Comparison of ENCODE assay signal across 31 cellular contexts in the genomic region with DNA sequence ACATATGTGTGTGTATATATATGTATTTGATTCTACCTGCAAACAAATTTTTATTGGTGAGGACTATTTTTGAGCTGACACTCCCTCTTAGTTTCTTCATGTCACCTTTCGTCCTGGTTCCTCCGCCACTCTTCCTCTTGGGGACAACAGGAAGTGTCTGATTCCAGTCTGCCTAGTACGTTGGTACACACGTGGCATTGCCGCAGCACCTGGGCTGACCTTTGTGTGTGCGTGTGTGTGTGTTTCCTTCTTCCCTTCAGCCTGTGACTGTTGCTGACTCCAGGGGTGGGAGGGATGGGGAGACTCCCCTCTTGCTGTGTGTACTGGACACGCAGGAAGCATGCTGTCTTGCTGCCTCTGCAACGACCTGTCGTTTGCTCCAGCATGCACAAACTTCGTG. TPM values are rescaled to one million over a fixed set of nuclear protein-coding genes. Genes with fewer than 3 reads are reported as not detected.
A peak's percentile ranks its signal among the peaks of the same experiment; 100 is the strongest.
DNase-seq lines count a peak whose midpoint lies in the region; FAIRE-seq and TF ChIP-seq lines count a peak whose summit lies in the region.
"Had no signal": no experiment of that assay in that cellular context is flagged by ENCODE, and none has a peak within 500 bp of the region (broad histone marks: within the 10 kb centered on the region; RNA-seq: fewer than 3 reads in every experiment).

No MANE protein-coding gene starts in this region.

- TF ChIP-seq RAD21 in H1 (IDR thresholded peaks at IDR 0.05 in 1 of 2, conservative IDR thresholded peaks at IDR 0.05 in 1 of 2; ENCODE audit: low read depth in 2 of 2, low read length in 2 of 2), result no peak

- H2BK12ac ChIP-seq in H1 (ENCODE audit: low read depth, low read length), result no peak overlapping the region

- no peak overlapping the region for H3K4me2 ChIP-seq in H1 (ENCODE audit: insufficient read depth in 1 of 2, low read depth in 2 of 2, low read length in 2 of 2)
- H3K4me2 ChIP-seq: A549 had no signal

- H4K20me1 ChIP-seq in H1 (replicated peaks in 1 of 2; ENCODE audit: control insufficient read depth in 1 of 2, insufficient read depth in 2 of 2, low read length in 2 of 2), result no peaks in the 10 kb centered on the region

- H3K4me1 Mint-ChIP-seq in activated naive CD4-positive, alpha-beta T cell treated with anti-CD3 and anti-CD28 coated beads for 36 hours (ENCODE audit: low read depth), result peaks cover 36% of the 10 kb centered on the region

- intact Hi-C loops in activated naive CD4-positive, alpha-beta T cell treated with anti-CD3 and anti-CD28 coated beads for 36 hours (cut with micrococcal nuclease), result no loop called here
- intact Hi-C loops in spleen (cut with DNase I; ENCODE audit: low total_unique reads), result no loop called here

- H2BK15ac ChIP-seq in H1 (ENCODE audit: low read length), result no peak overlapping the region

- no peak overlapping the region for H4K8ac ChIP-seq in H1 (ENCODE audit: extremely low read depth, insufficient read depth, low read length)

- no peaks in the 10 kb centered on the region for H3K79me1 ChIP-seq in H1 (ENCODE audit: low read depth, low read length)

- H3K23me2 ChIP-seq in H1 (ENCODE audit: low read depth, low read length), result no peaks in the 10 kb centered on the region

- DNase-seq in activated naive CD4-positive, alpha-beta T cell treated with anti-CD3 and anti-CD28 coated beads for 36 hours, result peak; percentile 12
- no peak for DNase-seq in activated naive CD4-positive, alpha-beta T cell (lab: John Stamatoyannopoulos, UW)
- peak; percentile 32 for DNase-seq in NCI-H510A treated with DMSO at 0.1 percent for 48 hours (lab: John Stamatoyannopoulos, UW)
- no peak for DNase-seq in H1 (ENCODE audit: low read depth in 1 of 2, low spot score in 2 of 2)
- DNase-seq in spleen, result peak; percentile 46
- no peak for DNase-seq in activated CD4-positive, CD25-positive, alpha-beta regulatory T cell treated with anti-CD3 and anti-CD28 coated beads, Interleukin-2, amount 50 U/mL, for 72 hours
- no peak for DNase-seq in H54 (ENCODE audit: insufficient read length, low spot score)
- no peak for DNase-seq in inferior parietal cortex (ENCODE audit: extremely low spot score)
- DNase-seq: activated CD8-positive, alpha-beta memory T cell treated with anti-CD3 and anti-CD28 coated beads, Interleukin-2, amount 10 ng/mL, durations not matched to agents 7 days and 5 days; activated naive CD8-positive, alpha-beta T cell treated with anti-CD3 and anti-CD28 coated beads, Interleukin-2, amount 10 ng/mL, durations not matched to agents 7 days and 5 days; heart left ventricle; naive B cell; NCI-H1092; NCI-H1930; NCI-H446; SJCRH30; small intestine; substantia nigra; T-helper 1 cell; upper lobe of left lung had no signal

- no peaks in the 10 kb centered on the region for H3K9me3 ChIP-seq in H1 (ENCODE audit: insufficient read depth in 2 of 2, low read depth in 1 of 2, low read length in 1 of 2)
- no peaks in the 10 kb centered on the region for H3K9me3 ChIP-seq in spleen
- H3K9me3 ChIP-seq: A549, heart left ventricle, SJCRH30, upper lobe of left lung had no signal

- H3K23ac ChIP-seq in H1 (ENCODE audit: insufficient read length), result no peak overlapping the region

- no peaks in the 10 kb centered on the region for H3K36me3 ChIP-seq in H1 (ENCODE audit: control insufficient read depth in 2 of 4, insufficient read depth in 4 of 4, low read length in 3 of 4)
- H3K36me3 ChIP-seq in spleen, result peaks cover 0 to 32% (median 0%) of the 10 kb centered on the region in 6 donors
- H3K36me3 ChIP-seq: SJCRH30, upper lobe of left lung had no signal

- H3K9ac ChIP-seq in H1 (replicated peaks in 1 of 4; ENCODE audit: extremely low read depth in 1 of 4, low read depth in 3 of 4, low read length in 3 of 4), result no peak overlapping the region

- H2BK120ac ChIP-seq in H1 (replicated peaks; ENCODE audit: low read depth, low read length), result no peak overlapping the region

- H3K4ac ChIP-seq in H1 (replicated peaks; ENCODE audit: insufficient read length, low read depth, low read length), result no peak overlapping the region

- no peaks in the 10 kb centered on the region for H3K79me2 ChIP-seq in H1 (ENCODE audit: control insufficient read depth in 1 of 2, insufficient read depth in 2 of 2, low read length in 2 of 2)

- no peak overlapping the region for H3K56ac ChIP-seq in H1 (replicated peaks; ENCODE audit: insufficient read length, low read depth, low read length)

- H4K91ac ChIP-seq in H1 (replicated peaks; ENCODE audit: insufficient read length, low read length), result peak overlapping the region; percentile 75

- H2BK20ac ChIP-seq in H1 (ENCODE audit: low read length), result 0 out of 2 replicates have a peak overlapping the region, but pooled peaks have one; percentile 13

- no peak overlapping the region for H3K4me3 ChIP-seq in H1 (ENCODE audit: extremely low read depth in 1 of 4, insufficient read depth in 2 of 4, low read depth in 3 of 4, low read length in 4 of 4)
- H3K4me3 ChIP-seq in spleen, result no peak overlapping the region
- H3K4me3 ChIP-seq: A549, GM12878, heart left ventricle, SJCRH30, upper lobe of left lung had no signal

- H2AFZ ChIP-seq in H1 (ENCODE audit: low read length), result no peak overlapping the region

- POLR2A ChIA-PET in H1 (lab: Charles Lee; ENCODE audit: partially characterized antibody), result no interaction called here

- no peak for TF ChIP-seq CTCF in H1 (IDR thresholded peaks at IDR 0.05; ENCODE audit: control extremely low read depth in 1 of 3, insufficient read depth in 1 of 3, low read depth in 1 of 3, low read length in 3 of 3)
- no peak for TF ChIP-seq CTCF in spleen (IDR thresholded peaks at IDR 0.05 in 8 of 11, conservative IDR thresholded peaks at IDR 0.05 in 3 of 11)

- peaks cover 21% of the 10 kb centered on the region for H3K36me3 Mint-ChIP-seq in activated naive CD4-positive, alpha-beta T cell treated with anti-CD3 and anti-CD28 coated beads for 36 hours (ENCODE audit: low read depth)

- no peak overlapping the region for H3K14ac ChIP-seq in H1 (ENCODE audit: insufficient read length)

- no peak overlapping the region for H3K18ac ChIP-seq in H1 (ENCODE audit: extremely low read depth, low read length)

- TF ChIP-seq POLR2A in H1 (IDR thresholded peaks at IDR 0.05; ENCODE audit: control extremely low read depth in 1 of 2, low read depth in 2 of 2, low read length in 2 of 2) (no peak), spleen (IDR thresholded peaks at IDR 0.05) (no peak), H54 (IDR thresholded peaks at IDR 0.05; ENCODE audit: low read depth, low read length) (no peak)

- H3K4me1 ChIP-seq in H1 (replicated peaks in 1 of 4; ENCODE audit: control insufficient read depth in 3 of 4, insufficient read depth in 4 of 4, low read length in 3 of 4) (peaks cover 12 to 17% (median 13%) of the 10 kb centered on the region in 4 experiments), spleen (peaks cover 0 to 13% (median 2%) of the 10 kb centered on the region in 6 donors)
- H3K4me1 ChIP-seq: A549, heart left ventricle, SJCRH30, upper lobe of left lung had no signal

- no peak overlapping the region for H3K27ac Mint-ChIP-seq in activated naive CD4-positive, alpha-beta T cell treated with anti-CD3 and anti-CD28 coated beads for 36 hours
- H3K27ac Mint-ChIP-seq: activated CD8-positive, alpha-beta memory T cell treated with anti-CD3 and anti-CD28 coated beads, Interleukin-2, amount 10 ng/mL, durations not matched to agents 7 days and 5 days; activated naive CD8-positive, alpha-beta T cell treated with anti-CD3 and anti-CD28 coated beads, Interleukin-2, amount 10 ng/mL, durations not matched to agents 7 days and 5 days; activated T-helper 1 cell treated with anti-CD3 and anti-CD28 coated beads, Interleukin-12 subunit alpha, Interleukin-12 subunit beta, Interleukin-2, Interleukin-4 antibody, amounts not matched to agents 30 ng/mL and 10 ng/mL and 1 ng/mL, durations not matched to agents 14 hours and 24 hours and 36 hours; naive B cell had no signal

- no peak overlapping the region for H3K4me3 Mint-ChIP-seq in activated naive CD4-positive, alpha-beta T cell treated with anti-CD3 and anti-CD28 coated beads for 36 hours
- H3K4me3 Mint-ChIP-seq: activated CD8-positive, alpha-beta memory T cell treated with anti-CD3 and anti-CD28 coated beads, Interleukin-2, amount 10 ng/mL, durations not matched to agents 7 days and 5 days; activated naive CD8-positive, alpha-beta T cell treated with anti-CD3 and anti-CD28 coated beads, Interleukin-2, amount 10 ng/mL, durations not matched to agents 7 days and 5 days; activated T-helper 1 cell treated with anti-CD3 and anti-CD28 coated beads, Interleukin-12 subunit alpha, Interleukin-12 subunit beta, Interleukin-2, Interleukin-4 antibody, amounts not matched to agents 30 ng/mL and 10 ng/mL and 1 ng/mL, durations not matched to agents 14 hours and 24 hours and 36 hours; naive B cell had no signal

- FAIRE-seq in H1 (lab: Jason Lieb, UNC), result no peak
- no peak for FAIRE-seq in H54 (lab: Jason Lieb, UNC)
- FAIRE-seq: A549, GM12878, HepG2, small intestine, TTC549 had no signal

- CTCF ChIA-PET in activated naive CD4-positive, alpha-beta T cell treated with anti-CD3 and anti-CD28 coated beads for 36 hours (lab: Charles Lee), result no interaction called here
- CTCF ChIA-PET in H1 (lab: Charles Lee; ENCODE audit: partially characterized antibody), result interaction anchor here (0.8 to 1.8 kb wide), 2 partner anchors 8 to 90 kb away, joined by 3 to 5 read pairs; no protein-coding TSS in a partner anchor

- no peaks in the 10 kb centered on the region for H3K27me3 Mint-ChIP-seq in activated naive CD4-positive, alpha-beta T cell treated with anti-CD3 and anti-CD28 coated beads for 36 hours (ENCODE audit: low read depth)
- H3K27me3 Mint-ChIP-seq: activated CD8-positive, alpha-beta memory T cell treated with anti-CD3 and anti-CD28 coated beads, Interleukin-2, amount 10 ng/mL, durations not matched to agents 7 days and 5 days; activated naive CD8-positive, alpha-beta T cell treated with anti-CD3 and anti-CD28 coated beads, Interleukin-2, amount 10 ng/mL, durations not matched to agents 7 days and 5 days had no signal

- peak overlapping the region; percentile 76; the same call in 1 of the 2 replicates for H2AK5ac ChIP-seq in H1 (ENCODE audit: low read depth, low read length)

- no peaks in the 10 kb centered on the region for H3K27me3 ChIP-seq in H1 (replicated peaks in 1 of 4; ENCODE audit: control insufficient read depth in 3 of 4, extremely low read depth in 1 of 4, insufficient read depth in 3 of 4, low read length in 3 of 4)
- peaks cover 0 to 24% (median 0%) of the 10 kb centered on the region in 7 donors for H3K27me3 ChIP-seq in spleen (replicated peaks in 1 of 7)
- H3K27me3 ChIP-seq: heart left ventricle, SJCRH30, upper lobe of left lung had no signal

- H3K9me3 Mint-ChIP-seq in activated naive CD4-positive, alpha-beta T cell treated with anti-CD3 and anti-CD28 coated beads for 36 hours, result no peaks in the 10 kb centered on the region
- H3K9me3 Mint-ChIP-seq: activated naive CD8-positive, alpha-beta T cell treated with anti-CD3 and anti-CD28 coated beads, Interleukin-2, amount 10 ng/mL, durations not matched to agents 7 days and 5 days; activated T-helper 1 cell treated with anti-CD3 and anti-CD28 coated beads, Interleukin-12 subunit alpha, Interleukin-12 subunit beta, Interleukin-2, Interleukin-4 antibody, amounts not matched to agents 30 ng/mL and 10 ng/mL and 1 ng/mL, durations not matched to agents 14 hours and 24 hours and 36 hours; naive B cell had no signal

- peak overlapping the region; percentile 53; the same call in 1 of the 2 replicates for H2BK5ac ChIP-seq in H1 (ENCODE audit: low read depth, low read length)

- H3K27ac ChIP-seq in H1 (ENCODE audit: low read depth, low read length) (no peak overlapping the region), spleen (no peak overlapping the region)
- H3K27ac ChIP-seq: A549, epithelial cell of prostate, heart left ventricle, HL-60, SJCRH30, upper lobe of left lung had no signal

- TF ChIP-seq EP300 in H1 (IDR thresholded peaks at IDR 0.05; ENCODE audit: borderline replicate concordance in 1 of 2, low read depth in 2 of 2, low read length in 2 of 2), result no peak

- H4K5ac ChIP-seq in H1 (ENCODE audit: insufficient read length, low read depth, low read length), result no peak overlapping the region

- WGBS in H1 (ENCODE audit: extremely low coverage in 1 of 2, insufficient coverage in 1 of 2, insufficient read length in 1 of 2, insufficient replicate concordance in 2 of 2, low coverage in 1 of 2, low lambda C conversion rate in 2 of 2, missing lambda C conversion rate in 1 of 2), 2 experiments, result 93% methylated on average over 10 of the region's 10 CpGs; no CpG with 5 or more reads in 1 of the 2 experiments
- 24 to 49% (median 31%) methylated on average over 9 to 10 of the region's 10 CpGs for WGBS in spleen, 5 donors

RNA-seq across cellular contexts. Expression of a gene that starts 29.4 kb away (rescaled TPM):
- total RNA-seq in activated naive CD4-positive, alpha-beta T cell treated with anti-CD3 and anti-CD28 coated beads for 36 hours, result not detected
- total RNA-seq in H1 (2021; fragmentation: NEBNext Ultra II Directional; extraction: Animal tissue kit (Norgen Biotek cat#: 25700)), result 1.3 and 2.2 TPM in 2 replicates
- polyA plus RNA-seq in H1 (2011; rRNA removed) (3.1 and 4.1 TPM in 2 replicates), spleen (under 1 TPM in 1 of 3 donors, not detected in 2; 0.13 TPM)
- 1.8 TPM for polyA plus RNA-seq in H1 (2011; cell fraction: cytosol; rRNA removed)
- polyA plus RNA-seq in H1 (2011; cell fraction: nucleus; rRNA removed), result 6.4 TPM
- 1.0 to 1.8 TPM (median 1.3 TPM) in 4 replicates for polyA plus RNA-seq in H1 (2012, experiment 1 of 2)
- 0.73 TPM for polyA plus RNA-seq in H1 (2012, experiment 2 of 2)
- 2.2 TPM for polyA plus RNA-seq in H1 (2013, experiment 1 of 2)
- polyA plus RNA-seq in H1 (2013, experiment 2 of 2), result 2.9 TPM
- 5.1 and 8.7 TPM in 2 replicates for polyA minus RNA-seq in H1 (2011; rRNA and poly(A)+ RNA removed)
- polyA minus RNA-seq in H1 (2011; cell fraction: cytosol; rRNA and poly(A)+ RNA removed), result 1.8 TPM
- 5.4 TPM for polyA minus RNA-seq in H1 (2011; cell fraction: nucleus; rRNA and poly(A)+ RNA removed)
- under 1 TPM in 4 of 7 donors, not detected in 3; 0.54 to 0.79 (median 0.57) TPM for total RNA-seq in spleen
- total RNA-seq: activated CD8-positive, alpha-beta memory T cell treated with anti-CD3 and anti-CD28 coated beads, Interleukin-2, amount 10 ng/mL, durations not matched to agents 7 days and 5 days; activated naive CD8-positive, alpha-beta T cell treated with anti-CD3 and anti-CD28 coated beads, Interleukin-2, amount 10 ng/mL, durations not matched to agents 7 days and 5 days; activated T-helper 1 cell treated with anti-CD3 and anti-CD28 coated beads, Interleukin-12 subunit alpha, Interleukin-12 subunit beta, Interleukin-2, Interleukin-4 antibody, amounts not matched to agents 30 ng/mL and 10 ng/mL and 1 ng/mL, durations not matched to agents 14 hours and 24 hours and 36 hours; Daoy; GM12878; heart left ventricle; HepG2; mesenteric fat pad; osteoblast; renal cortical epithelial cell; upper lobe of left lung had no signal
- polyA plus RNA-seq: GM12878, heart left ventricle, HepG2, small intestine had no signal

Comparison
In these comparisons a context has a peak if more than half of its experiments do, and no peak if none do; other contexts are left out.
1. DNase-seq: peak in activated naive CD4-positive, alpha-beta T cell treated with anti-CD3 and anti-CD28 coated beads for 36 hours (single experiment), NCI-H510A treated with DMSO at 0.1 percent for 48 hours (single experiment) and spleen (single experiment); none in activated naive CD4-positive, alpha-beta T cell (0 of 4), H1 (0 of 2), activated CD4-positive, CD25-positive, alpha-beta regulatory T cell treated with anti-CD3 and anti-CD28 coated beads, Interleukin-2, amount 50 U/mL, for 72 hours (single experiment), H54 (single experiment) and inferior parietal cortex (single experiment).